Comparison of ENCODE assay signal across 7 cellular contexts in the genomic region with DNA sequence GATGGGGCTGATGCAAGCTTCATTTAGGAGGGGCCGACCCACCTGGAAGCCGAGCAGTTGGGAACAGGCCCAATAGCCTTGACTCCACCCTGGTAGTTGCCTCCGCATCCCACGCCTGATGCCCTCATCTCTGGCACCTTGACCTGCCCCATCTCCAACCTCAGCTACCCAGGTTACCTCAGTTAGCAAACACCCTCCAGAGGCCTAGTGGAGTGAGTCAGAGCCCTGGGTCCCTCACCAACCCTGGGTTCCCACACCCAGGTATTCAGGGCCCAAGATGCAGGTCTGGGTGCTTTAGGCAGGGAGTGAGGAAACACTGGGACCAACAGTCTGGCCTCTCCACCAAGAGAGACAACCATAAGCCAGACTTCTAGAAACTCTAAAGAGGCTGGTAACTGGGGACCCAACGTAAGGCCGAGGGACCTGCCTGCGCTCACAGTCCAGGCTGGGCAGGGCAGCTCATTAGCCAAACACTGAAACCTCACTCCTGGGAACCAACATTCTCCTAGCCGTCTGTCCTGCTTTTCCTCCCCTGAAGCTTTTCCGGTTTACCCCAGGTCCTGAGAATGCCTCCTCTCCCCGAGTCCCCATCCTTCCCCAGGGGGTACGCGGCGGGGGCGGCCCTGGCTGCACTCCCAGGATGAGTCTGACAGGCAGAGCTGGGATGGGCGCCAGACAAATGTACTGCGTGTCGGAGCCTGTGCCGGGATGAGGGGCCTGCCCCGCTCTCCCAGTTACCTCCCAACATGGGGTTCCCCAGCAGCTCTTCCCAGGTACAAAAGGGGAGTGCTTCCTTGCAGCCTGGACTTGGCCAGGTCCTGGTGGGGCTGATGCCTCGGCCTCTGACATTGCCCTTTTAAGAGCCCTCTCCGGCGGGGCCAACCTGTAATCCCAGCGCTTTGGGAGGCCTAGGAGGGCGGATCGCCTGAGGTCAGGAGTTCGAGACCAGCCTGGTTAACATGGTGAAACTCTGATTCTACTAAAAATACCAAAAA. TPM values are rescaled to one million over a fixed set of nuclear protein-coding genes. Genes with fewer than 3 reads are reported as not detected.
DNase-seq lines count a peak whose midpoint lies in the region; ATAC-seq and TF ChIP-seq lines count a peak whose summit lies in the region.

No MANE protein-coding gene starts in this region.

- no peaks in the 10 kb centered on the region for H4K20me1 ChIP-seq in GM23338 (replicated peaks; ENCODE audit: insufficient read depth)

- peak overlapping the region; percentile 77 for H3K4me2 ChIP-seq in GM23338

- peak; percentile 46 for ATAC-seq in GM23338
- ATAC-seq in effector memory CD8-positive, alpha-beta T cell (replicated peaks) = peak; percentile 32
- no peak for ATAC-seq in HG02973 (IDR thresholded peaks at IDR 0.05; ENCODE audit: unreplicated experiment)
- ATAC-seq in GM19351 (IDR thresholded peaks at IDR 0.05; ENCODE audit: unreplicated experiment) = no peak
- no peak for ATAC-seq in GM18868 (IDR thresholded peaks at IDR 0.05; ENCODE audit: unreplicated experiment)

- H3K27me3 ChIP-seq in GM23338 (ENCODE audit: insufficient read depth) (no peaks in the 10 kb centered on the region), mucosa of stomach (ENCODE audit: control insufficient read depth, insufficient read depth, low read length) (peaks cover 16% of the 10 kb centered on the region)

- H3K4me1 ChIP-seq in GM23338 (ENCODE audit: insufficient read depth) = peaks cover 54% of the 10 kb centered on the region
- peaks cover 22% of the 10 kb centered on the region for H3K4me1 ChIP-seq in mucosa of stomach (ENCODE audit: control insufficient read depth, insufficient read depth, low read length)

- no peaks in the 10 kb centered on the region; the same call in 1 of the 3 replicates for H3K9me3 Mint-ChIP-seq in GM23338
- H3K9me3 Mint-ChIP-seq in effector memory CD8-positive, alpha-beta T cell = no peaks in the 10 kb centered on the region

- H3K9me2 ChIP-seq in GM23338 (ENCODE audit: insufficient read depth) = no peaks in the 10 kb centered on the region

- H3K36me3 ChIP-seq in GM23338 (ENCODE audit: insufficient read depth) (peaks cover 25% of the 10 kb centered on the region), mucosa of stomach (ENCODE audit: control insufficient read depth, insufficient read depth, low read length) (peaks cover 12% of the 10 kb centered on the region)

- no peak overlapping the region for H3K27ac Mint-ChIP-seq in GM23338
- H3K27ac Mint-ChIP-seq in effector memory CD8-positive, alpha-beta T cell = peak overlapping the region in 1 of 2 donors; percentile 76

- peak overlapping the region; percentile 45 for H3K4me3 ChIP-seq in GM23338
- no peak overlapping the region for H3K4me3 ChIP-seq in mucosa of stomach (ENCODE audit: low read length)

- no peaks in the 10 kb centered on the region for H3K79me2 ChIP-seq in GM23338 (replicated peaks; ENCODE audit: insufficient read depth)

- H3K4me3 Mint-ChIP-seq in GM23338 = no peak overlapping the region
- H3K4me3 Mint-ChIP-seq in effector memory CD8-positive, alpha-beta T cell = peak overlapping the region in 1 of 2 donors; percentile 18

- peak overlapping the region; percentile 12 for H3K9ac ChIP-seq in mucosa of stomach (ENCODE audit: low read length)

- peaks cover 53% of the 10 kb centered on the region for H3K4me1 Mint-ChIP-seq in GM23338
- peaks cover 16 to 21% of the 10 kb centered on the region in 2 donors for H3K4me1 Mint-ChIP-seq in effector memory CD8-positive, alpha-beta T cell (ENCODE audit: low read depth in 2 of 2)

- DNase-seq in GM23338 (ENCODE audit: low spot score) = peak; percentile 87
- peak; percentile 18 for DNase-seq in NCI-H526 treated with DMSO at 0.1 percent for 48 hours (lab: John Stamatoyannopoulos, UW)
- DNase-seq in effector memory CD8-positive, alpha-beta T cell = no peak

- TF ChIP-seq CTCF in GM23338 (conservative IDR thresholded peaks at IDR 0.05; ENCODE audit: low read depth in 2 of 2) = no peak

- no peaks in the 10 kb centered on the region for H3K9me3 ChIP-seq in mucosa of stomach (ENCODE audit: control insufficient read depth, low read length)

- H3K27ac ChIP-seq in GM23338 (ENCODE audit: low read depth) = peak overlapping the region; percentile 85

- peaks cover 32% of the 10 kb centered on the region for H3F3A ChIP-seq in GM23338 (replicated peaks; ENCODE audit: low read depth)

- H3K27me3 Mint-ChIP-seq in GM23338 (ENCODE audit: insufficient read depth, low read depth, poor library complexity) = peaks cover 20% of the 10 kb centered on the region
- H3K27me3 Mint-ChIP-seq in effector memory CD8-positive, alpha-beta T cell = peaks cover 9 to 20% of the 10 kb centered on the region in 2 donors

- H2AFZ ChIP-seq in GM23338 = no peak overlapping the region

- H3K36me3 Mint-ChIP-seq in GM23338 (ENCODE audit: low read depth) = peaks cover 36% of the 10 kb centered on the region
- H3K36me3 Mint-ChIP-seq in effector memory CD8-positive, alpha-beta T cell (ENCODE audit: insufficient read depth) = peaks cover 32% of the 10 kb centered on the region

TF ChIP-seq in GM23338, 12 proteins besides CTCF, POLR2A, EP300 and RAD21:
- no peak for TF ChIP-seq NANOG (IDR thresholded peaks at IDR 0.05; ENCODE audit: borderline replicate concordance)
- peak; percentile 71; the same call in 1 of the 2 replicates for TF ChIP-seq POLR2AphosphoS5 (IDR thresholded peaks at IDR 0.05; ENCODE audit: low read depth)
TF ChIP-seq in GM23338: peak in this region for 1.

RNA-seq across cellular contexts. Expression of gene CELSR2, which starts 8.9 kb away (rescaled TPM):
- total RNA-seq in GM23338 (2014; rRNA removed; shearing (Covaris generic)) = 30.4 and 35.1 TPM in 2 replicates
- 11.1 and 11.2 TPM in 2 replicates for polyA plus RNA-seq in GM23338 (2016; fragmentation: Nextera tagmentation; extraction: Ambion mirVana)

RNA-seq across cellular contexts. Expression of gene SARS1, which starts 26.7 kb away (rescaled TPM):
- 166 and 168 TPM in 2 replicates for total RNA-seq in GM23338 (2014; rRNA removed; shearing (Covaris generic))
- polyA plus RNA-seq in GM23338 (2016; fragmentation: Nextera tagmentation; extraction: Ambion mirVana) = 125 and 141 TPM in 2 replicates

RNA-seq across cellular contexts. Expression of gene PSRC1, which starts 42.5 kb away (rescaled TPM):
- total RNA-seq in GM23338 (2014; rRNA removed; shearing (Covaris generic)) = 50.6 and 61.1 TPM in 2 replicates
- polyA plus RNA-seq in GM23338 (2016; fragmentation: Nextera tagmentation; extraction: Ambion mirVana) = 51.4 and 55.0 TPM in 2 replicates

Comparison
In these comparisons a context has a peak if more than half of its experiments do, and no peak if none do; other contexts are left out.
1. ATAC-seq: peak in GM23338 (single experiment) and effector memory CD8-positive, alpha-beta T cell (single experiment); none in HG02973 (single experiment), GM19351 (single experiment) and GM18868 (single experiment).
2. DNase-seq: peak in GM23338 (single experiment) and NCI-H526 treated with DMSO at 0.1 percent for 48 hours (single experiment); none in effector memory CD8-positive, alpha-beta T cell (0 of 3).